Comparison of ENCODE assay signal across 9 cellular contexts in genomic region chr9:111916234-111916645, GRCh38. TPM values are rescaled to one million over a fixed set of nuclear protein-coding genes. Genes with fewer than 3 reads are reported as not detected.
DNase-seq lines count a peak whose midpoint lies in the region; ATAC-seq and TF ChIP-seq lines count a peak whose summit lies in the region.
"Had no signal": no experiment of that assay in that cellular context is flagged by ENCODE, and none has a peak within 500 bp of the region (broad histone marks: within the 10 kb centered on the region; RNA-seq: fewer than 3 reads in every experiment).

No MANE protein-coding gene starts in this region.

- peak overlapping the region in 7 of 8 donors; percentile 5 to 75 (median 69) for H3K27ac ChIP-seq in spleen

- intact Hi-C loops in spleen (cut with DNase I; ENCODE audit: low total_unique reads), result no loop called here

- no peak for TF ChIP-seq CTCF in spleen (IDR thresholded peaks at IDR 0.05 in 8 of 11, conservative IDR thresholded peaks at IDR 0.05 in 3 of 11)

- WGBS in spleen, 5 donors, result 38 to 61% (median 49%) methylated on average over 3 of the region's 3 CpGs

- peak overlapping the region in 1 of 8 donors; percentile 4 for H3K4me3 ChIP-seq in spleen

- no peaks in the 10 kb centered on the region for H3K9me3 ChIP-seq in spleen
- H3K9me3 ChIP-seq: heart left ventricle had no signal

- no peaks in the 10 kb centered on the region for H3K27me3 ChIP-seq in spleen (replicated peaks in 1 of 7)
- H3K27me3 ChIP-seq: heart left ventricle had no signal

- H3K4me1 ChIP-seq in spleen, result peaks cover 48 to 98% (median 88%) of the 10 kb centered on the region in 6 donors

- ATAC-seq in GM19025 (IDR thresholded peaks at IDR 0.05; ENCODE audit: low read depth, unreplicated experiment) (peak; percentile 62), HG02678 (IDR thresholded peaks at IDR 0.05; ENCODE audit: unreplicated experiment) (peak; percentile 54)
- ATAC-seq: heart left ventricle had no signal

- no peak for TF ChIP-seq POLR2A in spleen (IDR thresholded peaks at IDR 0.05)

- H3K36me3 ChIP-seq in spleen, result peaks cover 0 to 67% (median 32%) of the 10 kb centered on the region in 6 donors

- in situ Hi-C loops in SK-MEL-5 (cut with HindIII; ENCODE audit: low pct_unique_long_range_greater_than_20kb, low sequenced_read_pairs), result no loop called here

- DNase-seq in SK-MEL-5 (ENCODE audit: low read depth, low spot score), result peak; percentile 93
- no peak for DNase-seq in spleen
- DNase-seq in dermis blood vessel endothelial cell, result no peak
- no peak for DNase-seq in anterior cingulate cortex (lab: John Stamatoyannopoulos, UW)
- no peak for DNase-seq in NOMO-1 treated with dmso at 0.1 percent for 144 hours (lab: John Stamatoyannopoulos, UW; ENCODE audit: unreplicated experiment)
- DNase-seq: heart left ventricle, NCI-H524 treated with DMSO at 0.1 percent for 48 hours had no signal

RNA-seq across cellular contexts. Expression of gene UGCG, which starts 19.6 kb away (rescaled TPM):
- total RNA-seq in SK-MEL-5 (2014; rRNA removed; shearing (Covaris generic)), result 288 and 329 TPM in 2 replicates
- polyA plus RNA-seq in SK-MEL-5 (2015; cell fraction: cytosol; rRNA removed), result 118 and 145 TPM in 2 replicates
- 198 and 207 TPM in 2 replicates for polyA plus RNA-seq in SK-MEL-5 (2015; cell fraction: nucleus; rRNA removed)
- total RNA-seq in spleen, result 100 to 1,000 TPM in 3 of 7 donors, 10 to 100 TPM in 4; 62.8 to 178 (median 100.0) TPM
- polyA plus RNA-seq in spleen, result 10 to 100 TPM; 18.1 to 23.8 (median 20.7) TPM
- total RNA-seq in dermis blood vessel endothelial cell, result 63.8 and 112 TPM in 2 replicates
